9 cellular contexts compared by ENCODE assay signal in the genomic region with DNA sequence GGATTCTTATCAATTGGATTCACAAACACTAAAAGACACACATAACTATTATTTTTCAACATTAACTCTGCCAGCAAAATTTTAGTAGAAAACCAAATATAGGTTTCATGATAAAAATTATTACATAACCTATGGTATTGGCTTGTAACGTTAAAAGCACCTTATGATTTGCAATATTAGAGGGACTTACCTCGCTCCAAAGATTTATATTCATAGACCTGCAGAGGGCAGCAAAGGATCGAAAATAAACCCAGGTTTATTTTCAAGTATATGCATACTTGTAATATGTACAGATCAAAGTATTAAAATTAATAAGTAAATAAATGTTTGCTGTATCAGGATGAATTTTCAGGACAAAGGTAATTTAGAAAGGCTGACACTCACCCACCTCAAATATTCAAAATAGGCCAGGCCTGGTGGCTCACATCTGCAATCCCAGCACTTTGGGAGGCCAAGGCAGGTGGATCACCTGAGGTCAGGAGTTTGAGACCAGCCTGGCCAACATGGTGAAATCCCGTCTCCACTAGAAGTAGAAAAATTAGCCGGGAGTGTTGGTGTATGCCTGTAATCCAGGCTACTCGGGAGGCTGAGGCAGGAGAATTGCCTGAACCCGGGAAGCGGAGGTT. TPM values are rescaled to one million over a fixed set of nuclear protein-coding genes. Genes with fewer than 3 reads are reported as not detected.
DNase-seq lines count a peak whose midpoint lies in the region; ATAC-seq, FAIRE-seq and TF ChIP-seq lines count a peak whose summit lies in the region.
"Had no signal": no experiment of that assay in that cellular context is flagged by ENCODE, and none has a peak within 500 bp of the region (broad histone marks: within the 10 kb centered on the region; RNA-seq: fewer than 3 reads in every experiment).

No MANE protein-coding gene starts in this region.

- H3K36me3 Mint-ChIP-seq in activated CD4-positive, alpha-beta memory T cell treated with anti-CD3 and anti-CD28 coated beads, Interleukin-2, amount 10 ng/mL, durations not matched to agents 7 days and 5 days (ENCODE audit: low read depth), result peaks cover 46% of the 10 kb centered on the region
- peaks cover 51% of the 10 kb centered on the region for H3K36me3 Mint-ChIP-seq in activated CD4-positive, alpha-beta memory T cell treated with anti-CD3 and anti-CD28 coated beads for 36 hours

- no TSS peak for BruUV-seq in K562 (replicated peaks; lab: Mats Ljungman, UMichigan)

- TF ChIP-seq CTCF in MM.1S (IDR thresholded peaks at IDR 0.05; ENCODE audit: low read length), result peak; percentile 32
- peak in 2 of 3 experiments; percentile 13 to 46; a peak in 2 of 6 replicates for TF ChIP-seq CTCF in K562 (IDR thresholded peaks at IDR 0.05 in 2 of 3, conservative IDR thresholded peaks at IDR 0.05 in 1 of 3; ENCODE audit: insufficient read depth in 2 of 3, low read depth in 1 of 3, low read length in 3 of 3)
- TF ChIP-seq CTCF in right lobe of liver (IDR thresholded peaks at IDR 0.05), result peak; percentile 33 to 50 (median 44)

- DNase-seq in activated CD4-positive, alpha-beta memory T cell treated with anti-CD3 and anti-CD28 coated beads, Interleukin-2, amount 10 ng/mL, durations not matched to agents 7 days and 5 days, result peak; percentile 29
- DNase-seq in activated CD4-positive, alpha-beta memory T cell treated with anti-CD3 and anti-CD28 coated beads for 36 hours, result no peak
- DNase-seq in MM.1S, result peak; percentile 11
- peak in 1 of 4 experiments; percentile 38 for DNase-seq in K562 (ENCODE audit: extremely low read depth in 1 of 4, low spot score in 3 of 4)
- no peak for DNase-seq in right lobe of liver
- DNase-seq in T1000 (lab: John Stamatoyannopoulos, UW), result no peak

- H3K9me3 ChIP-seq in MM.1S (replicated peaks; ENCODE audit: insufficient read depth, low read length) (no peaks in the 10 kb centered on the region), K562 (replicated peaks; ENCODE audit: control insufficient read depth, insufficient read depth, low read depth, low read length) (no peaks in the 10 kb centered on the region), right lobe of liver (no peaks in the 10 kb centered on the region)

- H3K4me1 ChIP-seq in MM.1S (ENCODE audit: low read length), result no peaks in the 10 kb centered on the region
- H3K4me1 ChIP-seq in K562 (replicated peaks in 1 of 2; ENCODE audit: control insufficient read depth in 2 of 2, insufficient read depth in 2 of 2, low read length in 2 of 2), result no peaks in the 10 kb centered on the region
- no peaks in the 10 kb centered on the region for H3K4me1 ChIP-seq in right lobe of liver

- CTCF ChIA-PET in activated CD4-positive, alpha-beta memory T cell treated with anti-CD3 and anti-CD28 coated beads, Interleukin-2, amount 10 ng/mL, durations not matched to agents 7 days and 5 days (lab: Charles Lee), result interaction anchor here (0.9 to 2.4 kb wide), 6 partner anchors 9 to 94 kb away, joined by 3 to 9 read pairs (median 4); no protein-coding TSS in a partner anchor
- CTCF ChIA-PET in activated CD4-positive, alpha-beta memory T cell treated with anti-CD3 and anti-CD28 coated beads for 36 hours (lab: Charles Lee), result interaction anchor here (1.0 to 1.4 kb wide), 3 partner anchors 12 to 339 kb away, joined by 3 to 4 read pairs (median 4); no protein-coding TSS in a partner anchor
- CTCF ChIA-PET in K562 (lab: Yijun Ruan, JAX; ENCODE audit: low intra/inter-chr PET ratio), result interaction anchor here (0.5 to 1.0 kb wide), 3 partner anchors 21 to 529 kb away, joined by 4 to 5 read pairs (median 4); no protein-coding TSS in a partner anchor

- no peaks in the 10 kb centered on the region for H3K9me1 ChIP-seq in K562 (ENCODE audit: control insufficient read depth, insufficient read depth, low read length)

- intact Hi-C loops in activated CD4-positive, alpha-beta memory T cell treated with anti-CD3 and anti-CD28 coated beads for 36 hours (cut with micrococcal nuclease), result loop anchor here (2.0 kb wide), 1 partner anchor 36 kb away; no protein-coding TSS in a partner anchor
- intact Hi-C loops in K562 (cut with micrococcal nuclease) (no loop called here), right lobe of liver (cut with DNase I) (no loop called here)

- H3K4me2 ChIP-seq in MM.1S (ENCODE audit: low read depth, low read length), result no peak overlapping the region
- H3K4me2 ChIP-seq in K562 (ENCODE audit: insufficient read depth, low read length), result no peak overlapping the region

- TF ChIP-seq EP300 in K562 (IDR thresholded peaks at IDR 0.05; ENCODE audit: low read length), result no peak

- H3K27ac ChIP-seq in MM.1S (ENCODE audit: low read length) (no peak overlapping the region), K562 (ENCODE audit: extremely low read depth, low read depth, low read length) (no peak overlapping the region), right lobe of liver (no peak overlapping the region)

- no peaks in the 10 kb centered on the region for H3F3A ChIP-seq in MM.1S (ENCODE audit: insufficient read depth, low read length)

- in situ Hi-C loops in K562 (cut with MboI), result no loop called here

- H3K9me2 ChIP-seq in MM.1S (replicated peaks; ENCODE audit: insufficient read depth, low read length), result no peaks in the 10 kb centered on the region

- H3K79me2 ChIP-seq in MM.1S (ENCODE audit: low read length) (no peaks in the 10 kb centered on the region), K562 (ENCODE audit: control insufficient read depth, insufficient read depth, low read length) (peaks cover 6% of the 10 kb centered on the region; the same call in 1 of the 3 replicates)

- WGBS in K562 (ENCODE audit: insufficient coverage, low coverage, missing lambda C conversion rate), result 87% methylated on average over 8 of the region's 8 CpGs
- 59% methylated on average over 8 of the region's 8 CpGs for WGBS in right lobe of liver (ENCODE audit: insufficient coverage, low coverage, low lambda C conversion rate, missing lambda C conversion rate)

- no peaks in the 10 kb centered on the region for H3K27me3 Mint-ChIP-seq in activated CD4-positive, alpha-beta memory T cell treated with anti-CD3 and anti-CD28 coated beads, Interleukin-2, amount 10 ng/mL, durations not matched to agents 7 days and 5 days
- H3K27me3 Mint-ChIP-seq in activated CD4-positive, alpha-beta memory T cell treated with anti-CD3 and anti-CD28 coated beads for 36 hours, result no peaks in the 10 kb centered on the region
- H3K27me3 Mint-ChIP-seq: activated naive CD8-positive, alpha-beta T cell had no signal

- H4K20me1 ChIP-seq in MM.1S (ENCODE audit: insufficient read depth, low read length) (no peaks in the 10 kb centered on the region), K562 (replicated peaks; ENCODE audit: control insufficient read depth, insufficient read depth, low read length) (no peaks in the 10 kb centered on the region)

- H3K9ac ChIP-seq in MM.1S (ENCODE audit: low read length) (no peak overlapping the region), K562 (ENCODE audit: insufficient read depth in 1 of 2, low read depth in 2 of 2, low read length in 2 of 2) (no peak overlapping the region)

- no peak overlapping the region for H3K27ac Mint-ChIP-seq in activated CD4-positive, alpha-beta memory T cell treated with anti-CD3 and anti-CD28 coated beads, Interleukin-2, amount 10 ng/mL, durations not matched to agents 7 days and 5 days
- no peak overlapping the region for H3K27ac Mint-ChIP-seq in activated CD4-positive, alpha-beta memory T cell treated with anti-CD3 and anti-CD28 coated beads for 36 hours
- H3K27ac Mint-ChIP-seq: activated naive CD8-positive, alpha-beta T cell had no signal

- H3K27me3 ChIP-seq in MM.1S (replicated peaks; ENCODE audit: insufficient read depth, low read length) (no peaks in the 10 kb centered on the region), K562 (ENCODE audit: control insufficient read depth in 2 of 2, insufficient read depth in 2 of 2, low read length in 2 of 2) (no peaks in the 10 kb centered on the region), right lobe of liver (no peaks in the 10 kb centered on the region)

- peaks cover 8% of the 10 kb centered on the region for H3K36me3 ChIP-seq in MM.1S (replicated peaks; ENCODE audit: insufficient read depth, low read length)
- H3K36me3 ChIP-seq in K562 (ENCODE audit: control insufficient read depth, insufficient read depth, low read length), result peaks cover 97% of the 10 kb centered on the region
- H3K36me3 ChIP-seq in right lobe of liver, result peaks cover 0 to 51% (median 15%) of the 10 kb centered on the region in 4 donors

- no peak for FAIRE-seq in K562 (lab: Jason Lieb, UNC)

- ATAC-seq in K562, result peak; percentile 80
- ATAC-seq in right lobe of liver, result peak; percentile 61 to 73 (median 65)
- ATAC-seq in GM21367 (IDR thresholded peaks at IDR 0.05; ENCODE audit: unreplicated experiment), result no peak
- ATAC-seq in HG03432 (IDR thresholded peaks at IDR 0.05; ENCODE audit: unreplicated experiment), result no peak

- peak in 1 of 2 experiments; percentile 13; a peak in 1 of 4 replicates for TF ChIP-seq RAD21 in K562 (CRISPR knock-in tag; conservative IDR thresholded peaks at IDR 0.05 in 1 of 2, IDR thresholded peaks at IDR 0.05 in 1 of 2)

- H3K4me1 Mint-ChIP-seq in activated CD4-positive, alpha-beta memory T cell treated with anti-CD3 and anti-CD28 coated beads, Interleukin-2, amount 10 ng/mL, durations not matched to agents 7 days and 5 days, result peaks cover 2% of the 10 kb centered on the region
- no peaks in the 10 kb centered on the region for H3K4me1 Mint-ChIP-seq in activated CD4-positive, alpha-beta memory T cell treated with anti-CD3 and anti-CD28 coated beads for 36 hours (ENCODE audit: low read depth)

- no peaks in the 10 kb centered on the region for H3K9me3 Mint-ChIP-seq in activated CD4-positive, alpha-beta memory T cell treated with anti-CD3 and anti-CD28 coated beads, Interleukin-2, amount 10 ng/mL, durations not matched to agents 7 days and 5 days
- H3K9me3 Mint-ChIP-seq in activated CD4-positive, alpha-beta memory T cell treated with anti-CD3 and anti-CD28 coated beads for 36 hours, result no peaks in the 10 kb centered on the region

- no peak overlapping the region for H2AFZ ChIP-seq in MM.1S (ENCODE audit: low read length)
- H2AFZ ChIP-seq in K562 (ENCODE audit: low read depth, low read length), result no peak overlapping the region

- POLR2A ChIA-PET in activated CD4-positive, alpha-beta memory T cell treated with anti-CD3 and anti-CD28 coated beads, Interleukin-2, amount 10 ng/mL, durations not matched to agents 7 days and 5 days (lab: Charles Lee), result no interaction called here
- POLR2A ChIA-PET in activated CD4-positive, alpha-beta memory T cell treated with anti-CD3 and anti-CD28 coated beads for 36 hours (lab: Charles Lee), result no interaction called here
- POLR2A ChIA-PET in K562 (lab: Yijun Ruan, JAX), result interaction anchor here (0.6 to 1.5 kb wide), 2 partner anchors 12 to 17 kb away, joined by 3 read pairs; no protein-coding TSS in a partner anchor

- TF ChIP-seq POLR2A in K562 (conservative IDR thresholded peaks at IDR 0.05), result no peak
- TF ChIP-seq POLR2A in right lobe of liver (IDR thresholded peaks at IDR 0.05), result no peak

- no peak overlapping the region for H3K4me3 Mint-ChIP-seq in activated CD4-positive, alpha-beta memory T cell treated with anti-CD3 and anti-CD28 coated beads, Interleukin-2, amount 10 ng/mL, durations not matched to agents 7 days and 5 days
- H3K4me3 Mint-ChIP-seq in activated CD4-positive, alpha-beta memory T cell treated with anti-CD3 and anti-CD28 coated beads for 36 hours, result no peak overlapping the region
- H3K4me3 Mint-ChIP-seq: activated naive CD8-positive, alpha-beta T cell had no signal

- H3K4me3 ChIP-seq in MM.1S (ENCODE audit: low read length) (no peak overlapping the region), K562 (no peak overlapping the region), right lobe of liver (no peak overlapping the region)

RNA-seq across cellular contexts. Expression of gene LRPPRC, which starts 45.3 kb away (rescaled TPM):
- total RNA-seq in activated CD4-positive, alpha-beta memory T cell treated with anti-CD3 and anti-CD28 coated beads, Interleukin-2, amount 10 ng/mL, durations not matched to agents 7 days and 5 days, result 10 to 100 TPM; 62.0 to 62.1 TPM
- total RNA-seq in activated CD4-positive, alpha-beta memory T cell treated with anti-CD3 and anti-CD28 coated beads for 36 hours, result 100 to 1,000 TPM; 141 to 144 TPM
- 146 and 424 TPM in 2 replicates for total RNA-seq in K562 (2011; cell fraction: chromatin; rRNA removed; ENCODE audit: low replicate concordance)
- 45.0 and 62.9 TPM in 2 replicates for total RNA-seq in K562 (2011; cell fraction: nucleolus; rRNA removed)
- 116 and 165 TPM in 2 replicates for total RNA-seq in K562 (2011; cell fraction: nucleoplasm; rRNA removed)
- total RNA-seq in K562 (2014; rRNA removed) (83.2 and 88.6 TPM in 2 replicates), K562 (2014; rRNA removed; fragmentation: Illumina TruSeq; extraction: Trizol) (182 and 214 TPM in 2 replicates), K562 (2015; rRNA removed; fragmentation: Illumina TruSeq; extraction: Trizol) (162 and 178 TPM in 2 replicates), K562 (2021) (214 and 225 TPM in 2 replicates), right lobe of liver (10 to 100 TPM; 39.6 to 53.8 (median 45.5) TPM)
- polyA plus RNA-seq in K562 (2011; rRNA removed) (155 and 198 TPM in 2 replicates), K562 (2014; fragmentation: Illumina TruSeq; extraction: Trizol) (127 and 138 TPM in 2 replicates), K562 (2014; fragmentation: Nextera tagmentation; extraction: Ambion mirVana) (10 to 100 TPM; 41.5 to 54.8 TPM), K562 (2014; rRNA removed) (96.3 and 104 TPM in 2 replicates)
- 25.3 and 74.7 TPM in 2 replicates for polyA plus RNA-seq in K562 (2011; cell fraction: cytosol; rRNA removed)
- 88.2 and 105 TPM in 2 replicates for polyA plus RNA-seq in K562 (2011; cell fraction: nucleus; rRNA removed)
- 82.8 and 105 TPM in 2 replicates for polyA plus RNA-seq in K562 (2012)
- polyA minus RNA-seq in K562 (2011; rRNA and poly(A)+ RNA removed), result 447 and 467 TPM in 2 replicates
- polyA minus RNA-seq in K562 (2011; cell fraction: cytosol; rRNA and poly(A)+ RNA removed), result 250 and 275 TPM in 2 replicates
- polyA minus RNA-seq in K562 (2011; cell fraction: nucleus; rRNA and poly(A)+ RNA removed), result 101 and 139 TPM in 2 replicates

Comparison
In these comparisons a context has a peak if more than half of its experiments do, and no peak if none do; other contexts are left out.
1. DNase-seq: peak in activated CD4-positive, alpha-beta memory T cell treated with anti-CD3 and anti-CD28 coated beads, Interleukin-2, amount 10 ng/mL, durations not matched to agents 7 days and 5 days (single experiment) and MM.1S (single experiment); none in activated CD4-positive, alpha-beta memory T cell treated with anti-CD3 and anti-CD28 coated beads for 36 hours (single experiment), right lobe of liver (0 of 3) and T1000 (single experiment).
2. ATAC-seq: peak in K562 (single experiment) and right lobe of liver (4 of 4); none in GM21367 (single experiment) and HG03432 (single experiment).
3. Peak in every context shown above with its lines, with median percentiles within 50 percentile points of each other: CTCF ChIP-seq.